In the genomic region with DNA sequence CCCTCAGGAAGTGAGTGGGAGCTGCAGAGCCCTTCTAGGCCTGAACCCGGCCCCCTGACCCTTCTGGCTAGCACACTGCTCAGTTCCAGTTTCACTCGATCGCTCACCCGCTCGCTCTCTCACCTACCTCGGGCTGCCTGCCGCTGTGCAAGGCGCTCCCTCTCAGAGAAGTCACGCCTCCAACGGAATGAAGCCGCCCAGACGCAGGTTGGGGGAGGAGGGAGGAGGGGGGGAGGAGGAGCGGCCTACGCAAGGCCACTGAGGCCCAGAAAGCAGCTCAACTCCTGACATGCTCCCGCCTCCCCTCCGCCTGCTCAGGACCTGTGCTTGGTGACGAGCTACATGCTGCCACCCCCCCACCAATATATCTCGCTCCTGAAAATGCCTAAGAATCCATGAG, we compare ENCODE assay signal across 14 cellular contexts. TPM values are rescaled to one million over a fixed set of nuclear protein-coding genes. Genes with fewer than 3 reads are reported as not detected.
DNase-seq lines count a peak whose midpoint lies in the region; ATAC-seq, FAIRE-seq and TF ChIP-seq lines count a peak whose summit lies in the region.
"Had no signal": no experiment of that assay in that cellular context is flagged by ENCODE, and none has a peak within 500 bp of the region (broad histone marks: within the 10 kb centered on the region; RNA-seq: fewer than 3 reads in every experiment).

No MANE protein-coding gene starts in this region.

- H3K9me3 Mint-ChIP-seq in natural killer cell treated with Interleukin-12 subunit alpha and Interleukin-12 subunit beta and Interleukin-15 and Interleukin-18, amount 100 ng/mL, for 72 hours = no peaks in the 10 kb centered on the region
- no peaks in the 10 kb centered on the region for H3K9me3 Mint-ChIP-seq in natural killer cell
- H3K9me3 Mint-ChIP-seq in activated T-helper 17 cell treated with anti-CD3 and anti-CD28 coated beads, Interleukin-2, amount 50 U/mL, for 72 hours = no peaks in the 10 kb centered on the region
- H3K9me3 Mint-ChIP-seq in T-helper 2 cell treated with Interferon-gamma antibody and Interleukin-4, amounts not matched to agents 5 μg/mL and 100 μg/mL, for 36 hours = no peaks in the 10 kb centered on the region

- ATAC-seq in natural killer cell treated with Interleukin-12 subunit alpha and Interleukin-12 subunit beta and Interleukin-15 and Interleukin-18, amount 100 ng/mL, for 72 hours = no peak
- ATAC-seq in natural killer cell (no peak), aorta (ENCODE audit: low FRiP score) (no peak)
- no peak for ATAC-seq in activated T-helper 17 cell treated with anti-CD3 and anti-CD28 coated beads, Interleukin-2, amount 50 U/mL, for 72 hours (replicated peaks)

- no peak overlapping the region for H3K9ac ChIP-seq in kidney (ENCODE audit: low read length in 2 of 2)

- no peaks in the 10 kb centered on the region for H3K36me3 Mint-ChIP-seq in natural killer cell treated with Interleukin-12 subunit alpha and Interleukin-12 subunit beta and Interleukin-15 and Interleukin-18, amount 100 ng/mL, for 72 hours
- no peaks in the 10 kb centered on the region for H3K36me3 Mint-ChIP-seq in natural killer cell
- H3K36me3 Mint-ChIP-seq in activated T-helper 17 cell treated with anti-CD3 and anti-CD28 coated beads, Interleukin-2, amount 50 U/mL, for 72 hours (ENCODE audit: low read depth) = no peaks in the 10 kb centered on the region
- no peaks in the 10 kb centered on the region for H3K36me3 Mint-ChIP-seq in T-helper 2 cell treated with Interferon-gamma antibody and Interleukin-4, amounts not matched to agents 5 μg/mL and 100 μg/mL, for 36 hours (ENCODE audit: low read depth)

- 7% methylated on average over 18 of the region's 18 CpGs for WGBS in aorta, 2 donors

- FAIRE-seq in kidney (lab: Jason Lieb, UNC) = no peak
- FAIRE-seq: endothelial cell of umbilical vein had no signal

- intact Hi-C loops in natural killer cell (cut with micrococcal nuclease) (no loop called here), kidney (cut with DNase I) (no loop called here), aorta (cut with DNase I) (no loop called here)

- H3K4me1 ChIP-seq in kidney (ENCODE audit: control insufficient read depth in 1 of 2, insufficient read depth in 1 of 2, low read depth in 1 of 2, low read length in 2 of 2) (peaks cover 0 to 14% of the 10 kb centered on the region in 2 donors), aorta (ENCODE audit: control insufficient read depth in 1 of 2, insufficient read depth in 2 of 2, low read length in 2 of 2) (no peaks in the 10 kb centered on the region)

- H3K9me3 ChIP-seq in kidney (ENCODE audit: control insufficient read depth in 1 of 2, low read length in 2 of 2) = no peaks in the 10 kb centered on the region
- no peaks in the 10 kb centered on the region for H3K9me3 ChIP-seq in aorta (ENCODE audit: control insufficient read depth, low read length)

- H3K4me1 Mint-ChIP-seq in natural killer cell treated with Interleukin-12 subunit alpha and Interleukin-12 subunit beta and Interleukin-15 and Interleukin-18, amount 100 ng/mL, for 72 hours (ENCODE audit: low read depth in 2 of 2) = peaks cover 0 to 6% of the 10 kb centered on the region in 2 donors
- peaks cover 0 to 13% of the 10 kb centered on the region in 2 donors for H3K4me1 Mint-ChIP-seq in natural killer cell
- no peaks in the 10 kb centered on the region for H3K4me1 Mint-ChIP-seq in activated T-helper 17 cell treated with anti-CD3 and anti-CD28 coated beads, Interleukin-2, amount 50 U/mL, for 72 hours
- no peaks in the 10 kb centered on the region for H3K4me1 Mint-ChIP-seq in T-helper 2 cell treated with Interferon-gamma antibody and Interleukin-4, amounts not matched to agents 5 μg/mL and 100 μg/mL, for 36 hours (ENCODE audit: low read depth)

- no peak overlapping the region for H3K4me3 Mint-ChIP-seq in natural killer cell treated with Interleukin-12 subunit alpha and Interleukin-12 subunit beta and Interleukin-15 and Interleukin-18, amount 100 ng/mL, for 72 hours
- H3K4me3 Mint-ChIP-seq in natural killer cell = no peak overlapping the region
- H3K4me3 Mint-ChIP-seq in activated T-helper 17 cell treated with anti-CD3 and anti-CD28 coated beads, Interleukin-2, amount 50 U/mL, for 72 hours = peak overlapping the region; percentile 40
- no peak overlapping the region for H3K4me3 Mint-ChIP-seq in T-helper 2 cell treated with Interferon-gamma antibody and Interleukin-4, amounts not matched to agents 5 μg/mL and 100 μg/mL, for 36 hours

- no peaks in the 10 kb centered on the region for H3K27me3 ChIP-seq in aorta (ENCODE audit: control insufficient read depth in 1 of 2, insufficient read depth in 2 of 2, low read length in 1 of 2)

- H3K36me3 ChIP-seq in kidney (ENCODE audit: control insufficient read depth in 1 of 2, insufficient read depth in 2 of 2, low read length in 2 of 2) (no peaks in the 10 kb centered on the region), aorta (ENCODE audit: control insufficient read depth in 1 of 2, insufficient read depth in 2 of 2, low read length in 1 of 2) (no peaks in the 10 kb centered on the region)
- H3K36me3 ChIP-seq: brain microvascular endothelial cell had no signal

- H3K27ac ChIP-seq in kidney (ENCODE audit: low read depth in 2 of 2, low read length in 2 of 2) = no peak overlapping the region
- no peak overlapping the region for H3K27ac ChIP-seq in aorta (ENCODE audit: low read depth in 1 of 2, low read length in 2 of 2)
- H3K27ac ChIP-seq: brain microvascular endothelial cell had no signal

- H3K27ac Mint-ChIP-seq in natural killer cell treated with Interleukin-12 subunit alpha and Interleukin-12 subunit beta and Interleukin-15 and Interleukin-18, amount 100 ng/mL, for 72 hours = no peak overlapping the region
- no peak overlapping the region for H3K27ac Mint-ChIP-seq in natural killer cell
- no peak overlapping the region for H3K27ac Mint-ChIP-seq in activated T-helper 17 cell treated with anti-CD3 and anti-CD28 coated beads, Interleukin-2, amount 50 U/mL, for 72 hours
- H3K27ac Mint-ChIP-seq in T-helper 2 cell treated with Interferon-gamma antibody and Interleukin-4, amounts not matched to agents 5 μg/mL and 100 μg/mL, for 36 hours = no peak overlapping the region
- H3K27ac Mint-ChIP-seq: CD14-positive monocyte had no signal

- no peak overlapping the region for H3K4me3 ChIP-seq in kidney (ENCODE audit: low read length in 2 of 2)
- H3K4me3 ChIP-seq in aorta (ENCODE audit: low read length in 2 of 2) = no peak overlapping the region

- peaks cover 45 to 52% of the 10 kb centered on the region in 2 donors for H3K27me3 Mint-ChIP-seq in natural killer cell treated with Interleukin-12 subunit alpha and Interleukin-12 subunit beta and Interleukin-15 and Interleukin-18, amount 100 ng/mL, for 72 hours
- H3K27me3 Mint-ChIP-seq in natural killer cell (ENCODE audit: low read depth in 2 of 2) = peaks cover 47 to 49% of the 10 kb centered on the region in 2 donors
- peaks cover 59% of the 10 kb centered on the region for H3K27me3 Mint-ChIP-seq in activated T-helper 17 cell treated with anti-CD3 and anti-CD28 coated beads, Interleukin-2, amount 50 U/mL, for 72 hours
- peaks cover 72% of the 10 kb centered on the region for H3K27me3 Mint-ChIP-seq in T-helper 2 cell treated with Interferon-gamma antibody and Interleukin-4, amounts not matched to agents 5 μg/mL and 100 μg/mL, for 36 hours (ENCODE audit: low read depth)

- peak; percentile 48 for DNase-seq in natural killer cell treated with Interleukin-12 subunit alpha and Interleukin-12 subunit beta and Interleukin-15 and Interleukin-18, amount 100 ng/mL, for 72 hours (ENCODE audit: low spot score)
- DNase-seq in natural killer cell (no peak), kidney (peak; percentile 54), aorta (peak; percentile 37 to 64), hepatic stellate cell (ENCODE audit: low spot score) (no peak), SKM-1 (lab: John Stamatoyannopoulos, UW; ENCODE audit: unreplicated experiment) (no peak)
- DNase-seq in T-helper 2 cell treated with Interferon-gamma antibody and Interleukin-4, amounts not matched to agents 5 μg/mL and 100 μg/mL, for 36 hours (ENCODE audit: low spot score) = no peak
- DNase-seq: activated T-cell treated with anti-CD3 and anti-CD28 coated beads, Interleukin-2, amount 50 U/mL, for 1 hour; brain microvascular endothelial cell; NCI-H446; SHP77 treated with DMSO at 0.1 percent for 48 hours had no signal

- no peak for TF ChIP-seq CTCF in natural killer cell (IDR thresholded peaks at IDR 0.05)
- TF ChIP-seq CTCF in kidney (IDR thresholded peaks at IDR 0.05; ENCODE audit: borderline replicate concordance, extremely low read depth, insufficient read depth) = no peak

RNA-seq across cellular contexts. Expression of gene GRM4, which starts 3.3 kb away (rescaled TPM):
- total RNA-seq in natural killer cell treated with Interleukin-12 subunit alpha and Interleukin-12 subunit beta and Interleukin-15 and Interleukin-18, amount 100 ng/mL, for 72 hours = not detected
- total RNA-seq in natural killer cell (not detected), kidney (not detected), aorta (not detected)
- total RNA-seq in activated T-helper 17 cell treated with anti-CD3 and anti-CD28 coated beads, Interleukin-2, amount 50 U/mL, for 72 hours = not detected
- polyA plus RNA-seq in kidney (ENCODE audit: insufficient read depth, low read depth, low replicate concordance) (not detected), aorta (not detected)
- total RNA-seq: endothelial cell of umbilical vein had no signal
- polyA plus RNA-seq: CD14-positive monocyte had no signal

Comparison
In these comparisons a context has a peak if more than half of its experiments do, and no peak if none do; other contexts are left out.
1. DNase-seq: peak in natural killer cell treated with Interleukin-12 subunit alpha and Interleukin-12 subunit beta and Interleukin-15 and Interleukin-18, amount 100 ng/mL, for 72 hours (single experiment), kidney (single experiment) and aorta (2 of 2); none in natural killer cell (single experiment), hepatic stellate cell (single experiment), T-helper 2 cell treated with Interferon-gamma antibody and Interleukin-4, amounts not matched to agents 5 μg/mL and 100 μg/mL, for 36 hours (single experiment) and SKM-1 (single experiment).